Comparison of ENCODE assay signal across 1 cellular context in genomic region chr12:118126119-118126757, GRCh38.
TF ChIP-seq lines count a peak whose summit lies in the region.

No MANE protein-coding gene starts in this region.

TF ChIP-seq in HepG2, 621 proteins besides CTCF, POLR2A, EP300 and RAD21 (continued from another document and continues in another):
- TF ChIP-seq ZBTB4 (CRISPR knock-in tag; IDR thresholded peaks at IDR 0.05; ENCODE audit: borderline replicate concordance) = peak; percentile 89
- TF ChIP-seq ZBTB38 (CRISPR knock-in tag; IDR thresholded peaks at IDR 0.05) = 0 out of 2 replicates have a peak, but pooled peaks have one; percentile 20
- TF ChIP-seq ZNF687 (CRISPR knock-in tag; IDR thresholded peaks at IDR 0.05) = peak; percentile 90
- 0 out of 2 replicates have a peak, but pooled peaks have one; percentile 26 for TF ChIP-seq ZNF292 (CRISPR knock-in tag; IDR thresholded peaks at IDR 0.05; ENCODE audit: borderline replicate concordance, low read depth)
- no peak for TF ChIP-seq CSRNP1 (CRISPR knock-in tag; IDR thresholded peaks at IDR 0.05)
- TF ChIP-seq KAT8 (CRISPR knock-in tag; IDR thresholded peaks at IDR 0.05) = peak; percentile 31; the same call in 1 of the 2 replicates
- TF ChIP-seq MTA1 (CRISPR knock-in tag; IDR thresholded peaks at IDR 0.05; ENCODE audit: borderline replicate concordance) = peak; percentile 84; the same call in 1 of the 2 replicates
- TF ChIP-seq ZNF614 (CRISPR knock-in tag; IDR thresholded peaks at IDR 0.05; ENCODE audit: borderline replicate concordance) = peak; percentile 35; the same call in 1 of the 2 replicates
- TF ChIP-seq SNAPC4 (CRISPR knock-in tag; IDR thresholded peaks at IDR 0.05) = no peak
- no peak for TF ChIP-seq ZNF740 (CRISPR knock-in tag; IDR thresholded peaks at IDR 0.05)
- TF ChIP-seq DMAP1 (CRISPR knock-in tag; IDR thresholded peaks at IDR 0.05) = 0 out of 2 replicates have a peak, but pooled peaks have one; percentile 41
- TF ChIP-seq ZZZ3 (CRISPR knock-in tag; IDR thresholded peaks at IDR 0.05; ENCODE audit: borderline replicate concordance) = 0 out of 2 replicates have a peak, but pooled peaks have one; percentile 33
- no peak for TF ChIP-seq CENPBD1 (CRISPR knock-in tag; IDR thresholded peaks at IDR 0.05; ENCODE audit: borderline replicate concordance, low read depth)
- peak; percentile 56; the same call in 1 of the 2 replicates for TF ChIP-seq FOXA3 (CRISPR knock-in tag; IDR thresholded peaks at IDR 0.05)
- TF ChIP-seq RERE (CRISPR knock-in tag; IDR thresholded peaks at IDR 0.05; ENCODE audit: low read depth) = peak; percentile 38; the same call in 1 of the 2 replicates
- no peak for TF ChIP-seq ZNF234 (CRISPR knock-in tag; conservative IDR thresholded peaks at IDR 0.05)
- TF ChIP-seq GATA4 (IDR thresholded peaks at IDR 0.05; ENCODE audit: borderline replicate concordance, low read depth) = 0 out of 2 replicates have a peak, but pooled peaks have one; percentile 41
- peak; percentile 46; the same call in 1 of the 2 replicates for TF ChIP-seq ZNF501 (CRISPR knock-in tag; IDR thresholded peaks at IDR 0.05)
- 0 out of 2 replicates have a peak, but pooled peaks have one; percentile 48 for TF ChIP-seq MAF1 (CRISPR knock-in tag; IDR thresholded peaks at IDR 0.05; ENCODE audit: borderline replicate concordance)
- TF ChIP-seq FOSL2 (CRISPR knock-in tag; IDR thresholded peaks at IDR 0.05) = peak; percentile 43; the same call in 1 of the 2 replicates
- 0 out of 2 replicates have a peak, but pooled peaks have one; percentile 31 for TF ChIP-seq HOMEZ (CRISPR knock-in tag; IDR thresholded peaks at IDR 0.05; ENCODE audit: low read depth)
- 0 out of 2 replicates have a peak, but pooled peaks have one; percentile 31 for TF ChIP-seq RBFOX2 (IDR thresholded peaks at IDR 0.05; ENCODE audit: low read depth, low read length)
